ENCODE assay signal across 1 cellular context in the genomic region with DNA sequence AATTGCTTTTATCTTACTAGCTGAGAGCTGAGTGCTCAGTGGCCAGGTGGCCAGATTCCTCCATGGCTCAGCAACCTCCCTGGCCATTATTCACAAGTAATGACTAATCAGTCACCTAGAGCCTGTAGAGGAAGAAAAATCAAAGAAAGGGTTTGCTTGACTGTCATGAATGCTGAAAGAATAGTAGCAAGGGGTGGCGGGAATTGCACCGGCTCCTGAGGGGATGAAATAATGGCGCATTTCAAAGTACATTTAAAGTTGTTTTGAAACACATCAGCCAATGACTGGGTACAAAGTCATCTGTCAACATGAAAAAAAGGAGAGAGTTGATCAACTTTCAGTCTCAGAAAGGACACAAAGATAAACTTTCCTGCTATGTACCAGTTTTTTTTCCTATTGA.
TF ChIP-seq lines count a peak whose summit lies in the region.

No MANE protein-coding gene starts in this region.

TF ChIP-seq in HepG2, 621 proteins besides CTCF, POLR2A, EP300 and RAD21 (continued from another document):
- TF ChIP-seq, protein P1, sequence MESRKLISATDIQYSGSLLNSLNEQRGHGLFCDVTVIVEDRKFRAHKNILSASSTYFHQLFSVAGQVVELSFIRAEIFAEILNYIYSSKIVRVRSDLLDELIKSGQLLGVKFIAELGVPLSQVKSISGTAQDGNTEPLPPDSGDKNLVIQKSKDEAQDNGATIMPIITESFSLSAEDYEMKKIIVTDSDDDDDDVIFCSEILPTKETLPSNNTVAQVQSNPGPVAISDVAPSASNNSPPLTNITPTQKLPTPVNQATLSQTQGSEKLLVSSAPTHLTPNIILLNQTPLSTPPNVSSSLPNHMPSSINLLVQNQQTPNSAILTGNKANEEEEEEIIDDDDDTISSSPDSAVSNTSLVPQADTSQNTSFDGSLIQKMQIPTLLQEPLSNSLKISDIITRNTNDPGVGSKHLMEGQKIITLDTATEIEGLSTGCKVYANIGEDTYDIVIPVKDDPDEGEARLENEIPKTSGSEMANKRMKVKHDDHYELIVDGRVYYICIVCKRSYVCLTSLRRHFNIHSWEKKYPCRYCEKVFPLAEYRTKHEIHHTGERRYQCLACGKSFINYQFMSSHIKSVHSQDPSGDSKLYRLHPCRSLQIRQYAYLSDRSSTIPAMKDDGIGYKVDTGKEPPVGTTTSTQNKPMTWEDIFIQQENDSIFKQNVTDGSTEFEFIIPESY (CRISPR knock-in tag; IDR thresholded peaks at IDR 0.05) = peak; percentile 64; the same call in 1 of the 2 replicates
- no peak for TF ChIP-seq ZKSCAN8 (CRISPR knock-in tag; IDR thresholded peaks at IDR 0.05; ENCODE audit: borderline replicate concordance)
- no peak for TF ChIP-seq GATAD2A (CRISPR knock-in tag; IDR thresholded peaks at IDR 0.05)
- TF ChIP-seq, protein P2, sequence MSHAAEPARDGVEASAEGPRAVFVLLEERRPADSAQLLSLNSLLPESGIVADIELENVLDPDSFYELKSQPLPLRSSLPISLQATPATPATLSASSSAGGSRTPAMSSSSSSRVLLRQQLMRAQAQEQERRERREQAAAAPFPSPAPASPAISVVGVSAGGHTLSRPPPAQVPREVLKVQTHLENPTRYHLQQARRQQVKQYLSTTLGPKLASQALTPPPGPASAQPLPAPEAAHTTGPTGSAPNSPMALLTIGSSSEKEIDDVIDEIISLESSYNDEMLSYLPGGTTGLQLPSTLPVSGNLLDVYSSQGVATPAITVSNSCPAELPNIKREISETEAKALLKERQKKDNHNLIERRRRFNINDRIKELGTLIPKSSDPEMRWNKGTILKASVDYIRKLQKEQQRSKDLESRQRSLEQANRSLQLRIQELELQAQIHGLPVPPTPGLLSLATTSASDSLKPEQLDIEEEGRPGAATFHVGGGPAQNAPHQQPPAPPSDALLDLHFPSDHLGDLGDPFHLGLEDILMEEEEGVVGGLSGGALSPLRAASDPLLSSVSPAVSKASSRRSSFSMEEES (CRISPR knock-in tag; IDR thresholded peaks at IDR 0.05) = no peak
- TF ChIP-seq HNF4A (CRISPR knock-in tag; IDR thresholded peaks at IDR 0.05) = 0 out of 2 replicates have a peak, but pooled peaks have one; percentile 6
